8 cellular contexts compared by ENCODE assay signal in genomic region chr6:149834513-149835481, GRCh38. TPM values are rescaled to one million over a fixed set of nuclear protein-coding genes. Genes with fewer than 3 reads are reported as not detected.
DNase-seq lines count a peak whose midpoint lies in the region; ATAC-seq and TF ChIP-seq lines count a peak whose summit lies in the region.

No MANE protein-coding gene starts in this region.

- ATAC-seq in activated CD8-positive, alpha-beta T cell treated with anti-CD3 and anti-CD28 coated beads, Interleukin-2, amount 10 ng/mL, durations not matched to agents 7 days and 5 days = peak; percentile 64
- ATAC-seq in HG03342 (IDR thresholded peaks at IDR 0.05; ENCODE audit: unreplicated experiment) = no peak

- H3K27ac ChIP-seq in A673 (ENCODE audit: low read depth, low read length, poor library complexity, severe bottlenecking) = no peak overlapping the region
- no peak overlapping the region for H3K27ac ChIP-seq in effector memory CD4-positive, alpha-beta T cell (ENCODE audit: insufficient read depth, low read length, poor library complexity, severe bottlenecking)

- TF ChIP-seq CTCF in A673 (conservative IDR thresholded peaks at IDR 0.05; ENCODE audit: low read depth, low read length) (peak; percentile 91), GM13976 (IDR thresholded peaks at IDR 0.05; ENCODE audit: borderline replicate concordance, control extremely low read depth, extremely low read depth, insufficient read depth, missing control alignments) (peak; percentile 86)

- H3K36me3 ChIP-seq in A673 (ENCODE audit: insufficient read depth, low read length, poor library complexity, severe bottlenecking) = peaks cover 23% of the 10 kb centered on the region
- H3K36me3 ChIP-seq in effector memory CD4-positive, alpha-beta T cell (ENCODE audit: control insufficient read depth, insufficient read depth, low read length) = no peaks in the 10 kb centered on the region

- in situ Hi-C loops in GM13976 (cut with MboI; ENCODE audit: low sequenced_read_pairs, unreplicated experiment) = no loop called here

- intact Hi-C loops in A673 (cut with micrococcal nuclease; ENCODE audit: unreplicated experiment) = loop anchor here (1.0 to 2.0 kb wide), 3 partner anchors 30 to 183 kb away; partner anchors contain the start of gene LRP11

- no TSS peak for BruUV-seq in A673 (replicated peaks; lab: Mats Ljungman, UMichigan)

- peaks cover 2% of the 10 kb centered on the region for H3K4me1 Mint-ChIP-seq in activated CD8-positive, alpha-beta T cell treated with anti-CD3 and anti-CD28 coated beads, Interleukin-2, amount 10 ng/mL, durations not matched to agents 7 days and 5 days (ENCODE audit: low read depth)

- no peak overlapping the region for H3K27ac Mint-ChIP-seq in activated CD8-positive, alpha-beta T cell treated with anti-CD3 and anti-CD28 coated beads, Interleukin-2, amount 10 ng/mL, durations not matched to agents 7 days and 5 days

- POLR2A ChIA-PET in A673 (lab: Charles Lee; ENCODE audit: low non-redundant PET) = no interaction called here
- POLR2A ChIA-PET in activated CD8-positive, alpha-beta T cell treated with anti-CD3 and anti-CD28 coated beads, Interleukin-2, amount 10 ng/mL, durations not matched to agents 7 days and 5 days (lab: Charles Lee) = no interaction called here

- H3K4me3 ChIP-seq in A673 (ENCODE audit: low read depth, low read length, poor library complexity, severe bottlenecking) = no peak overlapping the region
- H3K4me3 ChIP-seq in effector memory CD4-positive, alpha-beta T cell (ENCODE audit: insufficient read depth, low read depth, low read length, poor library complexity, severe bottlenecking) = no peak overlapping the region

- CTCF ChIA-PET in A673 (lab: Charles Lee) = interaction anchor here (0.7 kb wide), 1 partner anchor 83 kb away, joined by 3 read pairs; no protein-coding TSS in a partner anchor
- CTCF ChIA-PET in activated CD8-positive, alpha-beta T cell treated with anti-CD3 and anti-CD28 coated beads, Interleukin-2, amount 10 ng/mL, durations not matched to agents 7 days and 5 days (lab: Charles Lee) = interaction anchor here (0.7 to 3.5 kb wide), 15 partner anchors 9 to 182 kb away, joined by 3 to 18 read pairs (median 4); no protein-coding TSS in a partner anchor

- DNase-seq in A673 (ENCODE audit: low spot score) = peak; percentile 75
- DNase-seq in GM13976 (ENCODE audit: low spot score) = peak; percentile 66
- DNase-seq in NCI-H748 (lab: John Stamatoyannopoulos, UW; ENCODE audit: unreplicated experiment) = peak; percentile 52
- DNase-seq in activated CD8-positive, alpha-beta T cell treated with anti-CD3 and anti-CD28 coated beads, Interleukin-2, amount 10 ng/mL, durations not matched to agents 7 days and 5 days = peak; percentile 84
- peak; percentile 34 to 52 (median 44) for DNase-seq in effector memory CD4-positive, alpha-beta T cell
- peak; percentile 81 for DNase-seq in midbrain (lab: John Stamatoyannopoulos, UW)
- DNase-seq in stimulated activated CD8-positive, alpha-beta memory T cell treated with anti-CD3 and anti-CD28 coated beads, Interleukin-7, amount 100 ng/mL, for 1 hour (ENCODE audit: low read depth in 2 of 2) = peak; percentile 32 to 47

- no peaks in the 10 kb centered on the region for H3K9me3 ChIP-seq in A673 (ENCODE audit: low read depth, low read length, poor library complexity, severe bottlenecking)
- no peaks in the 10 kb centered on the region for H3K9me3 ChIP-seq in effector memory CD4-positive, alpha-beta T cell (ENCODE audit: control insufficient read depth, low read length)

- H3K27me3 Mint-ChIP-seq in activated CD8-positive, alpha-beta T cell treated with anti-CD3 and anti-CD28 coated beads, Interleukin-2, amount 10 ng/mL, durations not matched to agents 7 days and 5 days (ENCODE audit: low read depth) = peaks cover 5% of the 10 kb centered on the region

- no peaks in the 10 kb centered on the region for H3K9me3 Mint-ChIP-seq in activated CD8-positive, alpha-beta T cell treated with anti-CD3 and anti-CD28 coated beads, Interleukin-2, amount 10 ng/mL, durations not matched to agents 7 days and 5 days (ENCODE audit: insufficient read depth)

- no peak overlapping the region for H3K4me3 Mint-ChIP-seq in activated CD8-positive, alpha-beta T cell treated with anti-CD3 and anti-CD28 coated beads, Interleukin-2, amount 10 ng/mL, durations not matched to agents 7 days and 5 days

- H3K36me3 Mint-ChIP-seq in activated CD8-positive, alpha-beta T cell treated with anti-CD3 and anti-CD28 coated beads, Interleukin-2, amount 10 ng/mL, durations not matched to agents 7 days and 5 days (ENCODE audit: low read depth) = no peaks in the 10 kb centered on the region

- no peaks in the 10 kb centered on the region for H3K27me3 ChIP-seq in A673 (replicated peaks; ENCODE audit: insufficient read depth, low read depth, low read length, poor library complexity)
- H3K27me3 ChIP-seq in effector memory CD4-positive, alpha-beta T cell (replicated peaks; ENCODE audit: control insufficient read depth, insufficient read depth, low read length, poor library complexity, severe bottlenecking) = no peaks in the 10 kb centered on the region

- H3K4me1 ChIP-seq in A673 (ENCODE audit: insufficient read depth, low read length, poor library complexity, severe bottlenecking) = no peaks in the 10 kb centered on the region
- no peaks in the 10 kb centered on the region for H3K4me1 ChIP-seq in effector memory CD4-positive, alpha-beta T cell (ENCODE audit: control insufficient read depth, insufficient read depth, low read length, poor library complexity, severe bottlenecking)

RNA-seq across cellular contexts. Expression of gene LRP11, which starts 29.4 kb away (rescaled TPM):
- 53.2 and 56.1 TPM in 2 replicates for total RNA-seq in A673 (2021)
- 1 to 10 TPM; 1.4 to 2.2 TPM for total RNA-seq in activated CD8-positive, alpha-beta T cell treated with anti-CD3 and anti-CD28 coated beads, Interleukin-2, amount 10 ng/mL, durations not matched to agents 7 days and 5 days

Comparison
In these comparisons a context has a peak if more than half of its experiments do, and no peak if none do; other contexts are left out.
1. RNA of gene LRP11, which starts 29.4 kb away (total RNA-seq): 53.2 to 56.1 TPM in A673; 1.4 to 2.2 TPM in activated CD8-positive, alpha-beta T cell treated with anti-CD3 and anti-CD28 coated beads, Interleukin-2, amount 10 ng/mL, durations not matched to agents 7 days and 5 days; every median in the first group is over 10 times any median in the second.
2. Peak in every context shown above with its lines, with median percentiles within 50 percentile points of each other: DNase-seq.